In the genomic region with DNA sequence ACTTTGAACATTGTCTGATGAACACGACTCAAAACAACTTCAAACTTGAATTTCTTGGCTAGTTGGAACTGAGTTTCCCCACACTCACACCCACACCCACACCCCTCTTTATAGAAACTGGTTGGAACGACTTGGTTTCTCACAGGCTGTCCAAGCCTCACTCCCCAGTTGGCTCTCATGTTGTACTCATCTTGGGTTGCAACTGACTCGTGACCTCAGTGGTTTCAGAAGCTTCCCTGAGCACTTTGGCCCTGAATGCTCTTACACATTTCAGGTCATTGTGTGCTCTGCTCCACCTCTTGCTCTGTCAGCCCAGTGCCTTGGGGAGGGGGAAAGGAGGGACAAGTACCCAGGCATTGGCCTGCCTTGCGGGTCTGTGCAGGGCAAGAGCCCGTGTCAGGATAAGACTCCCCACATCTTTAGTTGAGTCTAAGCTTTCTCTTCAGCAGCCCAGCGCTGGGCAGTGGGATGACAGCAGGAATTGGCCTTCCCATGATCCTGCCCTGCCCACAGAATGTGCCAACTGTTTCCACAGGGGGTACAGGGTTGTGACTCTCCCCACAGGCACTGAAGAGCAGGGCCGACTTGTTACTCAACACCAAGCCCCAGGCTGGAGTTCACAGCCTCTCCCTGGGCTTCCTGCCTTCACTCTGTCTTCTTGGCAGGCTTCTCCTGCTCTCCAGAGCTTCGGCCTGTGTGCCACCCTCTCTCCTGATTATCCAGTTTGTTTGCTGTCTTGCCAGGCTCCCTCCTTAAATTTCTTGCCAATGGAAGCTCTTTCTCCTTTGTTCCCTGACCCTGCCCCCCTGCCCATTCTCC, we compare ENCODE assay signal across 9 cellular contexts.
DNase-seq lines count a peak whose midpoint lies in the region; ATAC-seq, FAIRE-seq and TF ChIP-seq lines count a peak whose summit lies in the region.
"Had no signal": no experiment of that assay in that cellular context is flagged by ENCODE, and none has a peak within 500 bp of the region (broad histone marks: within the 10 kb centered on the region; RNA-seq: fewer than 3 reads in every experiment).

No MANE protein-coding gene starts in this region.

- H3K4me3 Mint-ChIP-seq in osteocyte (ENCODE audit: unreplicated experiment) (no peak overlapping the region), CD14-positive monocyte (no peak overlapping the region), T-helper 17 cell (no peak overlapping the region)

- H3K36me3 Mint-ChIP-seq in osteocyte (ENCODE audit: unreplicated experiment): no peaks in the 10 kb centered on the region
- no peaks in the 10 kb centered on the region for H3K36me3 Mint-ChIP-seq in CD14-positive monocyte
- peaks cover 3% of the 10 kb centered on the region for H3K36me3 Mint-ChIP-seq in T-helper 17 cell (ENCODE audit: low read depth)

- DNase-seq in SIG-M5 treated with dmso at 0.1 percent for 504 hours (lab: John Stamatoyannopoulos, UW; ENCODE audit: unreplicated experiment): peak; percentile 23
- DNase-seq in SIG-M5 (lab: John Stamatoyannopoulos, UW): no peak
- peak; percentile 97 for DNase-seq in MG63
- peak in 5 of 10 donors; percentile 32 to 78 (median 63) for DNase-seq in dorsolateral prefrontal cortex
- peak; percentile 83 for DNase-seq in osteocyte (ENCODE audit: extremely low spot score, unreplicated experiment)
- no peak for DNase-seq in CD14-positive monocyte (ENCODE audit: low spot score)
- DNase-seq in frontal cortex (ENCODE audit: low spot score in 2 of 2): no peak
- no peak for DNase-seq in T-helper 17 cell

- H3K9me3 ChIP-seq in MG63: no peaks in the 10 kb centered on the region
- no peaks in the 10 kb centered on the region for H3K9me3 ChIP-seq in T-helper 17 cell (ENCODE audit: control insufficient read depth, low read length, poor library complexity, severe bottlenecking)
- H3K9me3 ChIP-seq: BLaER1 had no signal

- H3K4me3 ChIP-seq in MG63 (no peak overlapping the region), dorsolateral prefrontal cortex (peak overlapping the region in 6 of 59 donors; percentile 5 to 60 (median 24))
- H3K4me3 ChIP-seq: BLaER1 had no signal

- no peaks in the 10 kb centered on the region for H3K36me3 ChIP-seq in MG63
- H3K36me3 ChIP-seq: BLaER1 had no signal

- no peak for FAIRE-seq in frontal cortex (lab: Jason Lieb, UNC)

- H3K27ac Mint-ChIP-seq in osteocyte (ENCODE audit: unreplicated experiment): peak overlapping the region; percentile 56
- peak overlapping the region in 1 of 7 donors; percentile 31 for H3K27ac Mint-ChIP-seq in CD14-positive monocyte
- H3K27ac Mint-ChIP-seq in T-helper 17 cell: no peak overlapping the region

- intact Hi-C loops in dorsolateral prefrontal cortex (cut with DNase I) (loop anchor here (5.0 to 10.0 kb wide), 2 partner anchors 43 to 59 kb away; no protein-coding TSS in a partner anchor), CD14-positive monocyte (cut with micrococcal nuclease) (no loop called here)

- H3K27me3 ChIP-seq in MG63 (no peaks in the 10 kb centered on the region), dorsolateral prefrontal cortex (no peaks in the 10 kb centered on the region)
- H3K27me3 ChIP-seq: BLaER1 had no signal

- H3K27me3 Mint-ChIP-seq in osteocyte (ENCODE audit: unreplicated experiment) (no peaks in the 10 kb centered on the region), CD14-positive monocyte (ENCODE audit: low read depth in 3 of 3) (peaks cover 0 to 2% (median 0%) of the 10 kb centered on the region in 3 donors), T-helper 17 cell (peaks cover 28% of the 10 kb centered on the region)

- H3K9me3 Mint-ChIP-seq in osteocyte (ENCODE audit: unreplicated experiment) (no peaks in the 10 kb centered on the region), CD14-positive monocyte (peaks cover 0 to 6% (median 0%) of the 10 kb centered on the region in 7 donors)

- TF ChIP-seq CTCF in dorsolateral prefrontal cortex (IDR thresholded peaks at IDR 0.05 in 54 of 56, conservative IDR thresholded peaks at IDR 0.05 in 2 of 56; ENCODE audit: low read depth in 1 of 56, partially characterized antibody in 56 of 56) (no peak), osteocyte (IDR thresholded peaks at IDR 0.05) (no peak), CD14-positive monocyte (IDR thresholded peaks at IDR 0.05) (no peak)

- no peak for ATAC-seq in T-helper 17 cell

- H3K4me1 Mint-ChIP-seq in osteocyte (ENCODE audit: unreplicated experiment): peaks cover 12% of the 10 kb centered on the region
- no peaks in the 10 kb centered on the region for H3K4me1 Mint-ChIP-seq in CD14-positive monocyte
- peaks cover 5% of the 10 kb centered on the region for H3K4me1 Mint-ChIP-seq in T-helper 17 cell

- H3K27ac ChIP-seq in dorsolateral prefrontal cortex: peak overlapping the region; percentile 20 to 93 (median 83)
- H3K27ac ChIP-seq: BLaER1 had no signal

Comparison
In these comparisons a context has a peak if more than half of its experiments do, and no peak if none do; other contexts are left out.
1. DNase-seq: peak in SIG-M5 treated with dmso at 0.1 percent for 504 hours (single experiment), MG63 (single experiment) and osteocyte (single experiment); none in SIG-M5 (single experiment), CD14-positive monocyte (single experiment), frontal cortex (0 of 2) and T-helper 17 cell (0 of 3).
2. intact Hi-C loops: an anchor here in dorsolateral prefrontal cortex (5.0 to 10.0 kb wide); none called in CD14-positive monocyte.